ENCODE assay signal across 9 cellular contexts in genomic region chr20:32535316-32535952, GRCh38. TPM values are rescaled to one million over a fixed set of nuclear protein-coding genes. Genes with fewer than 3 reads are reported as not detected.
DNase-seq lines count a peak whose midpoint lies in the region; ATAC-seq and TF ChIP-seq lines count a peak whose summit lies in the region.
"Had no signal": no experiment of that assay in that cellular context is flagged by ENCODE, and none has a peak within 500 bp of the region (broad histone marks: within the 10 kb centered on the region; RNA-seq: fewer than 3 reads in every experiment).

No MANE protein-coding gene starts in this region.

- TF ChIP-seq CTCF in DND-41 (IDR thresholded peaks at IDR 0.05; ENCODE audit: borderline replicate concordance, extremely low read depth, low read length, poor library complexity, severe bottlenecking) (no peak), natural killer cell (IDR thresholded peaks at IDR 0.05) (no peak)

- H4K20me1 ChIP-seq in DND-41 (ENCODE audit: insufficient read depth, low read length), result no peaks in the 10 kb centered on the region

- peak; percentile 83 for DNase-seq in DND-41
- DNase-seq in NCI-H1417 (lab: John Stamatoyannopoulos, UW), result peak; percentile 71 to 93 (median 78)
- DNase-seq in activated CD8-positive, alpha-beta T cell treated with anti-CD3 and anti-CD28 coated beads, Interleukin-2, amount 10 ng/mL, durations not matched to agents 7 days and 5 days, result peak; percentile 57
- no peak for DNase-seq in natural killer cell
- DNase-seq in GM03348 (ENCODE audit: low spot score), result no peak

- peak overlapping the region; percentile 95 for H3K27ac ChIP-seq in DND-41 (ENCODE audit: low read length)

- H3K79me2 ChIP-seq in DND-41 (ENCODE audit: insufficient read depth, low read length), result peaks cover 54% of the 10 kb centered on the region

- CTCF ChIA-PET in activated CD8-positive, alpha-beta T cell treated with anti-CD3 and anti-CD28 coated beads, Interleukin-2, amount 10 ng/mL, durations not matched to agents 7 days and 5 days (lab: Charles Lee), result interaction anchor here (0.8 to 12.0 kb wide), 6 partner anchors 11 to 176 kb away, joined by 4 to 241 read pairs (median 10); partner anchors contain the start of gene C20orf203

- H2AFZ ChIP-seq in DND-41 (ENCODE audit: low read depth, low read length), result peak overlapping the region; percentile 61

- no peaks in the 10 kb centered on the region for H3K27me3 ChIP-seq in DND-41 (ENCODE audit: insufficient read depth, low read length, poor library complexity)

- peak overlapping the region; percentile 79 for H3K9ac ChIP-seq in DND-41 (ENCODE audit: low read depth, low read length)

- H3K4me1 Mint-ChIP-seq in activated CD8-positive, alpha-beta T cell treated with anti-CD3 and anti-CD28 coated beads, Interleukin-2, amount 10 ng/mL, durations not matched to agents 7 days and 5 days (ENCODE audit: low read depth), result peaks cover 78% of the 10 kb centered on the region
- peaks cover 59 to 74% of the 10 kb centered on the region in 2 donors for H3K4me1 Mint-ChIP-seq in natural killer cell

- H3K4me3 ChIP-seq in DND-41 (ENCODE audit: low read depth in 1 of 2, low read length in 2 of 2), result peak overlapping the region in 1 of 2 experiments; percentile 56; a peak in 2 of 4 replicates

- intact Hi-C loops in natural killer cell (cut with micrococcal nuclease), result loop anchor here (5.0 to 10.0 kb wide), 2 partner anchors 47 to 51 kb away; no protein-coding TSS in a partner anchor

- peak overlapping the region; percentile 77 for H3K4me2 ChIP-seq in DND-41 (ENCODE audit: insufficient read depth, low read length)

- H3K27me3 Mint-ChIP-seq in activated CD8-positive, alpha-beta T cell treated with anti-CD3 and anti-CD28 coated beads, Interleukin-2, amount 10 ng/mL, durations not matched to agents 7 days and 5 days (ENCODE audit: low read depth), result no peaks in the 10 kb centered on the region
- no peaks in the 10 kb centered on the region for H3K27me3 Mint-ChIP-seq in natural killer cell (ENCODE audit: low read depth in 2 of 2)

- H3K4me3 Mint-ChIP-seq in activated CD8-positive, alpha-beta T cell treated with anti-CD3 and anti-CD28 coated beads, Interleukin-2, amount 10 ng/mL, durations not matched to agents 7 days and 5 days, result peak overlapping the region; percentile 77
- peak overlapping the region; percentile 85 for H3K4me3 Mint-ChIP-seq in natural killer cell

- H3K27ac Mint-ChIP-seq in activated CD8-positive, alpha-beta T cell treated with anti-CD3 and anti-CD28 coated beads, Interleukin-2, amount 10 ng/mL, durations not matched to agents 7 days and 5 days, result peak overlapping the region; percentile 94
- peak overlapping the region; percentile 89 to 91 for H3K27ac Mint-ChIP-seq in natural killer cell

- no peaks in the 10 kb centered on the region for H3K9me3 ChIP-seq in DND-41 (ENCODE audit: insufficient read depth, low read length, severe bottlenecking)
- H3K9me3 ChIP-seq: heart right ventricle had no signal

- peaks cover 64% of the 10 kb centered on the region for H3K4me1 ChIP-seq in DND-41 (ENCODE audit: insufficient read depth, low read length)

- no peaks in the 10 kb centered on the region; the same call in 1 of the 2 replicates for H3K36me3 ChIP-seq in DND-41 (ENCODE audit: insufficient read depth, low read length)
- H3K36me3 ChIP-seq: heart right ventricle had no signal

- ATAC-seq in DND-41 (ENCODE audit: insufficient read depth, low read depth) (peak; percentile 32), natural killer cell (no peak), GM18517 (IDR thresholded peaks at IDR 0.05; ENCODE audit: unreplicated experiment) (no peak), HG03432 (IDR thresholded peaks at IDR 0.05; ENCODE audit: unreplicated experiment) (no peak), HG03571 (IDR thresholded peaks at IDR 0.05; ENCODE audit: unreplicated experiment) (no peak)
- ATAC-seq in activated CD8-positive, alpha-beta T cell treated with anti-CD3 and anti-CD28 coated beads, Interleukin-2, amount 10 ng/mL, durations not matched to agents 7 days and 5 days, result no peak

- no peaks in the 10 kb centered on the region for H3K9me3 Mint-ChIP-seq in activated CD8-positive, alpha-beta T cell treated with anti-CD3 and anti-CD28 coated beads, Interleukin-2, amount 10 ng/mL, durations not matched to agents 7 days and 5 days (ENCODE audit: insufficient read depth)
- no peaks in the 10 kb centered on the region for H3K9me3 Mint-ChIP-seq in natural killer cell

- POLR2A ChIA-PET in activated CD8-positive, alpha-beta T cell treated with anti-CD3 and anti-CD28 coated beads, Interleukin-2, amount 10 ng/mL, durations not matched to agents 7 days and 5 days (lab: Charles Lee), result interaction anchor here (1.0 to 9.1 kb wide), 10 partner anchors 10 to 285 kb away, joined by 3 to 145 read pairs (median 5); no protein-coding TSS in a partner anchor

- peaks cover 24% of the 10 kb centered on the region for H3K36me3 Mint-ChIP-seq in activated CD8-positive, alpha-beta T cell treated with anti-CD3 and anti-CD28 coated beads, Interleukin-2, amount 10 ng/mL, durations not matched to agents 7 days and 5 days (ENCODE audit: low read depth)
- no peaks in the 10 kb centered on the region for H3K36me3 Mint-ChIP-seq in natural killer cell

RNA-seq across cellular contexts. Expression of gene NOL4L, which starts 49.7 kb away (rescaled TPM):
- 10 to 100 TPM; 22.2 to 24.5 TPM for total RNA-seq in activated CD8-positive, alpha-beta T cell treated with anti-CD3 and anti-CD28 coated beads, Interleukin-2, amount 10 ng/mL, durations not matched to agents 7 days and 5 days
- total RNA-seq in natural killer cell, result 100 to 1,000 TPM; 101 to 136 (median 114) TPM

Comparison
In these comparisons a context has a peak if more than half of its experiments do, and no peak if none do; other contexts are left out.
1. DNase-seq: peak in DND-41 (single experiment), NCI-H1417 (3 of 3) and activated CD8-positive, alpha-beta T cell treated with anti-CD3 and anti-CD28 coated beads, Interleukin-2, amount 10 ng/mL, durations not matched to agents 7 days and 5 days (single experiment); none in natural killer cell (single experiment) and GM03348 (single experiment).